ENCODE assay signal across 8 cellular contexts in genomic region chr19:35213678-35214632, GRCh38. TPM values are rescaled to one million over a fixed set of nuclear protein-coding genes. Genes with fewer than 3 reads are reported as not detected.
DNase-seq lines count a peak whose midpoint lies in the region; ATAC-seq and TF ChIP-seq lines count a peak whose summit lies in the region.

No MANE protein-coding gene starts in this region.

- H3K36me3 ChIP-seq in suprapubic skin, result no peaks in the 10 kb centered on the region

- H3K36me3 Mint-ChIP-seq in naive thymus-derived CD8-positive, alpha-beta T cell, result peaks cover 0 to 2% (median 0%) of the 10 kb centered on the region in 3 donors

- peaks cover 20 to 82% (median 69%) of the 10 kb centered on the region in 4 donors for H3K4me1 Mint-ChIP-seq in naive thymus-derived CD8-positive, alpha-beta T cell

- no peak for TF ChIP-seq POLR2A in suprapubic skin (IDR thresholded peaks at IDR 0.05)

- H3K27me3 Mint-ChIP-seq in naive thymus-derived CD8-positive, alpha-beta T cell, result peaks cover 0 to 2% (median 0%) of the 10 kb centered on the region in 5 donors

- WGBS in suprapubic skin, result 26% methylated on average over 16 of the region's 21 CpGs

- in situ Hi-C loops in G401 (cut with HindIII; ENCODE audit: low sequenced_read_pairs), result no loop called here

- H3K27ac Mint-ChIP-seq in naive thymus-derived CD8-positive, alpha-beta T cell, result peak overlapping the region; percentile 95 to 100 (median 100)

- H3K4me1 ChIP-seq in suprapubic skin, result peaks cover 16% of the 10 kb centered on the region

- H3K27ac ChIP-seq in suprapubic skin (peak overlapping the region; percentile 80), dorsolateral prefrontal cortex (peak overlapping the region in 17 of 59 donors; percentile 15 to 74 (median 49))

- peak overlapping the region; percentile 57 to 85 (median 77) for H3K4me3 Mint-ChIP-seq in naive thymus-derived CD8-positive, alpha-beta T cell

- H3K27me3 ChIP-seq in suprapubic skin (no peaks in the 10 kb centered on the region), dorsolateral prefrontal cortex (no peaks in the 10 kb centered on the region)

- peaks cover 3% of the 10 kb centered on the region for H3K9me3 ChIP-seq in suprapubic skin

- POLR2A ChIA-PET in naive thymus-derived CD8-positive, alpha-beta T cell (lab: Charles Lee), result interaction anchor here (0.6 to 14.6 kb wide), 23 partner anchors 9 to 107 kb away, joined by 3 to 234 read pairs (median 6); partner anchors contain the start of genes FXYD5, FXYD7, LSR and USF2

- no peak for TF ChIP-seq EP300 in suprapubic skin (IDR thresholded peaks at IDR 0.05)

- intact Hi-C loops in dorsolateral prefrontal cortex (cut with DNase I), result no loop called here

- H3K9me3 Mint-ChIP-seq in naive thymus-derived CD8-positive, alpha-beta T cell, result peaks cover 0 to 9% (median under 1%) of the 10 kb centered on the region in 9 donors

- peak; percentile 63 for ATAC-seq in HG02938 (IDR thresholded peaks at IDR 0.05; ENCODE audit: unreplicated experiment)
- ATAC-seq in naive thymus-derived CD8-positive, alpha-beta T cell, result peak; percentile 51

- TF ChIP-seq CTCF in suprapubic skin (IDR thresholded peaks at IDR 0.05), result no peak
- no peak for TF ChIP-seq CTCF in dorsolateral prefrontal cortex (IDR thresholded peaks at IDR 0.05 in 54 of 56, conservative IDR thresholded peaks at IDR 0.05 in 2 of 56; ENCODE audit: low read depth in 1 of 56, partially characterized antibody in 56 of 56)

- H3K4me3 ChIP-seq in suprapubic skin (no peak overlapping the region), dorsolateral prefrontal cortex (no peak overlapping the region)

- DNase-seq in G401 (ENCODE audit: low spot score) (peak; percentile 6), NCI-H2196 treated with DMSO at 0.1 percent for 48 hours (lab: John Stamatoyannopoulos, UW; ENCODE audit: unreplicated experiment) (peak; percentile 85), dedifferentiated amniotic fluid mesenchymal stem cell (ENCODE audit: extremely low spot score) (peak; percentile 35), suprapubic skin (ENCODE audit: low spot score in 2 of 2) (peak; percentile 81 to 84), dorsolateral prefrontal cortex (no peak)
- DNase-seq in activated CD4-positive, alpha-beta T cell treated with anti-CD3 and anti-CD28 coated beads for 4 hours, result peak; percentile 79 to 83
- DNase-seq in naive thymus-derived CD8-positive, alpha-beta T cell, result peak; percentile 53 to 96 (median 84)

RNA-seq across cellular contexts. Expression of gene FAM187B, which starts 14.6 kb away (rescaled TPM):
- not detected in 2 replicates for total RNA-seq in G401 (2014; rRNA removed; shearing (Covaris generic))
- total RNA-seq in naive thymus-derived CD8-positive, alpha-beta T cell, result not detected
- not detected for polyA plus RNA-seq in naive thymus-derived CD8-positive, alpha-beta T cell
- total RNA-seq in suprapubic skin (not detected), dorsolateral prefrontal cortex (under 1 TPM in 3 of 120 experiments, not detected in 117; 0.53 to 0.62 (median 0.59) TPM)

RNA-seq across cellular contexts. Expression of gene LSR, which starts 34.8 kb away (rescaled TPM):
- total RNA-seq in G401 (2014; rRNA removed; shearing (Covaris generic)), result 16.7 and 18.7 TPM in 2 replicates
- total RNA-seq in naive thymus-derived CD8-positive, alpha-beta T cell, result 10 to 100 TPM; 57.4 to 59.9 TPM
- 100 to 1,000 TPM in 1 of 3 donors, 10 to 100 TPM in 2; 36.7 to 106 (median 65.7) TPM for polyA plus RNA-seq in naive thymus-derived CD8-positive, alpha-beta T cell
- total RNA-seq in suprapubic skin, result 100 to 1,000 TPM in 1 of 4 donors, 10 to 100 TPM in 3; 67.4 to 105 (median 80.8) TPM
- 10 to 100 TPM in 26 of 120 experiments, 1 to 10 TPM in 94; 3.1 to 18.0 (median 7.6) TPM for total RNA-seq in dorsolateral prefrontal cortex

RNA-seq across cellular contexts. Expression of gene USF2, which starts 54.8 kb away (rescaled TPM):
- 90.7 and 98.8 TPM in 2 replicates for total RNA-seq in G401 (2014; rRNA removed; shearing (Covaris generic))
- 100 to 1,000 TPM; 226 to 232 TPM for total RNA-seq in naive thymus-derived CD8-positive, alpha-beta T cell
- polyA plus RNA-seq in naive thymus-derived CD8-positive, alpha-beta T cell, result 1 to 10 TPM; 4.5 to 6.9 (median 5.2) TPM
- total RNA-seq in suprapubic skin (100 to 1,000 TPM; 111 to 178 (median 122) TPM), dorsolateral prefrontal cortex (100 to 1,000 TPM; 141 to 299 (median 188) TPM)

RNA-seq across cellular contexts. Expression of gene FXYD5, which starts 59.4 kb away (rescaled TPM):
- total RNA-seq in G401 (2014; rRNA removed; shearing (Covaris generic)), result not detected in 2 replicates
- 100 to 1,000 TPM; 339 to 351 TPM for total RNA-seq in naive thymus-derived CD8-positive, alpha-beta T cell
- polyA plus RNA-seq in naive thymus-derived CD8-positive, alpha-beta T cell, result 100 to 1,000 TPM; 281 to 544 (median 452) TPM
- total RNA-seq in suprapubic skin (10 to 100 TPM; 29.8 to 64.8 (median 37.7) TPM), dorsolateral prefrontal cortex (10 to 100 TPM in 101 of 120 experiments, 1 to 10 TPM in 19; 5.8 to 36.4 (median 14.0) TPM)

Comparison
In these comparisons a context has a peak if more than half of its experiments do, and no peak if none do; other contexts are left out.
1. DNase-seq: peak in G401 (single experiment), NCI-H2196 treated with DMSO at 0.1 percent for 48 hours (single experiment), activated CD4-positive, alpha-beta T cell treated with anti-CD3 and anti-CD28 coated beads for 4 hours (2 of 2), dedifferentiated amniotic fluid mesenchymal stem cell (single experiment), naive thymus-derived CD8-positive, alpha-beta T cell (10 of 10) and suprapubic skin (2 of 2); none in dorsolateral prefrontal cortex (0 of 10).